ENCODE assay signal across 37 cellular contexts in genomic region chr22:33013531-33014162, GRCh38. TPM values are rescaled to one million over a fixed set of nuclear protein-coding genes. Genes with fewer than 3 reads are reported as not detected.
"Had no signal": no experiment of that assay in that cellular context is flagged by ENCODE, and none has a peak within 500 bp of the region (broad histone marks: within the 10 kb centered on the region; RNA-seq: fewer than 3 reads in every experiment).

No MANE protein-coding gene starts in this region.

- H3K27ac ChIP-seq: ascending aorta, cardiac muscle cell, WERI-Rb-1 had no signal

- H3K4me3 Mint-ChIP-seq: activated CD4-positive, alpha-beta memory T cell treated with anti-CD3 and anti-CD28 coated beads, Interleukin-2, amount 10 ng/mL, durations not matched to agents 7 days and 5 days; activated CD4-positive, alpha-beta T cell treated with anti-CD3 and anti-CD28 coated beads for 36 hours; activated CD4-positive, alpha-beta T cell treated with anti-CD3 and anti-CD28 coated beads, Interleukin-2, amount 10 ng/mL, durations not matched to agents 7 days and 5 days; activated CD8-positive, alpha-beta memory T cell treated with anti-CD3 and anti-CD28 coated beads, Interleukin-2, amount 10 ng/mL, durations not matched to agents 7 days and 5 days; activated CD8-positive, alpha-beta T cell treated with anti-CD3 and anti-CD28 coated beads, Interleukin-2, amount 10 ng/mL, durations not matched to agents 7 days and 5 days; activated naive CD4-positive, alpha-beta T cell treated with anti-CD3 and anti-CD28 coated beads, Interleukin-2, amount 10 ng/mL, durations not matched to agents 7 days and 5 days; activated naive CD4-positive, alpha-beta T cell treated with anti-CD3 and anti-CD28 coated beads, Interleukin-2, amount 50 U/mL, for 24 hours; activated naive CD8-positive, alpha-beta T cell; activated naive CD8-positive, alpha-beta T cell treated with anti-CD3 and anti-CD28 coated beads, Interleukin-2, amount 10 ng/mL, durations not matched to agents 7 days and 5 days; activated naive CD8-positive, alpha-beta T cell treated with anti-CD3 and anti-CD28 coated beads, Interleukin-2, amount 50 U/mL, for 24 hours; activated T-cell treated with anti-CD3 and anti-CD28 coated beads, Interleukin-2, amount 50 U/mL, for 24 hours; brain; T-helper 1 cell treated with Interleukin-12 subunit alpha and Interleukin-12 subunit beta and Interleukin-4 antibody, amounts not matched to agents 30 μg/mL and 1 μg/mL, for 36 hours; T-helper 2 cell treated with Interferon-gamma antibody and Interleukin-4, amounts not matched to agents 5 μg/mL and 100 μg/mL, for 36 hours; WTC11 had no signal

- ATAC-seq: activated CD4-positive, alpha-beta T cell treated with anti-CD3 and anti-CD28 coated beads for 36 hours; activated CD4-positive, CD25-positive, alpha-beta regulatory T cell treated with anti-CD3 and anti-CD28 coated beads, Interleukin-2, amount 50 U/mL, for 24 hours; activated CD8-positive, alpha-beta memory T cell treated with anti-CD3 and anti-CD28 coated beads, Interleukin-2, amount 10 ng/mL, durations not matched to agents 7 days and 5 days; activated CD8-positive, alpha-beta T cell treated with anti-CD3 and anti-CD28 coated beads, Interleukin-2, amount 10 ng/mL, durations not matched to agents 7 days and 5 days; activated naive CD8-positive, alpha-beta T cell treated with anti-CD3 and anti-CD28 coated beads, Interleukin-2, amount 50 U/mL, for 24 hours had no signal

- H3K4me1 Mint-ChIP-seq: activated CD4-positive, alpha-beta memory T cell treated with anti-CD3 and anti-CD28 coated beads, Interleukin-2, amount 10 ng/mL, durations not matched to agents 7 days and 5 days; activated CD4-positive, alpha-beta T cell treated with anti-CD3 and anti-CD28 coated beads for 36 hours; activated CD4-positive, alpha-beta T cell treated with anti-CD3 and anti-CD28 coated beads, Interleukin-2, amount 10 ng/mL, durations not matched to agents 7 days and 5 days; activated CD8-positive, alpha-beta memory T cell treated with anti-CD3 and anti-CD28 coated beads, Interleukin-2, amount 10 ng/mL, durations not matched to agents 7 days and 5 days; activated naive CD4-positive, alpha-beta T cell treated with anti-CD3 and anti-CD28 coated beads, Interleukin-2, amount 10 ng/mL, durations not matched to agents 7 days and 5 days; activated naive CD4-positive, alpha-beta T cell treated with anti-CD3 and anti-CD28 coated beads, Interleukin-2, amount 50 U/mL, for 24 hours; activated naive CD8-positive, alpha-beta T cell treated with anti-CD3 and anti-CD28 coated beads, Interleukin-2, amount 10 ng/mL, durations not matched to agents 7 days and 5 days; activated naive CD8-positive, alpha-beta T cell treated with anti-CD3 and anti-CD28 coated beads, Interleukin-2, amount 50 U/mL, for 24 hours; brain had no signal

- H3K27me3 Mint-ChIP-seq: activated naive CD8-positive, alpha-beta T cell; activated naive CD8-positive, alpha-beta T cell treated with anti-CD3 and anti-CD28 coated beads, Interleukin-2, amount 10 ng/mL, durations not matched to agents 7 days and 5 days had no signal

- H3K27me3 ChIP-seq: ascending aorta, cardiac muscle cell had no signal

- H3K9me3 Mint-ChIP-seq: activated CD4-positive, alpha-beta memory T cell treated with anti-CD3 and anti-CD28 coated beads, Interleukin-2, amount 10 ng/mL, durations not matched to agents 7 days and 5 days; activated CD4-positive, alpha-beta T cell treated with anti-CD3 and anti-CD28 coated beads, Interleukin-2, amount 10 ng/mL, durations not matched to agents 7 days and 5 days; activated naive CD4-positive, alpha-beta T cell treated with anti-CD3 and anti-CD28 coated beads, Interleukin-2, amount 10 ng/mL, durations not matched to agents 7 days and 5 days; activated naive CD4-positive, alpha-beta T cell treated with anti-CD3 and anti-CD28 coated beads, Interleukin-2, amount 50 U/mL, for 24 hours; activated naive CD8-positive, alpha-beta T cell treated with anti-CD3 and anti-CD28 coated beads, Interleukin-2, amount 10 ng/mL, durations not matched to agents 7 days and 5 days; activated naive CD8-positive, alpha-beta T cell treated with anti-CD3 and anti-CD28 coated beads, Interleukin-2, amount 50 U/mL, for 24 hours; activated T-cell treated with anti-CD3 and anti-CD28 coated beads, Interleukin-2, amount 50 U/mL, for 24 hours; activated T-helper 2 cell treated with anti-CD3 and anti-CD28 coated beads, Interferon-gamma antibody, Interleukin-2, Interleukin-4, amounts not matched to agents 10 μg/mL and 5 μg/mL and 100 μg/mL, durations not matched to agents 14 hours and 24 hours and 36 hours; T-helper 1 cell treated with Interleukin-12 subunit alpha and Interleukin-12 subunit beta and Interleukin-4 antibody, amounts not matched to agents 30 μg/mL and 1 μg/mL, for 36 hours; T-helper 2 cell treated with Interferon-gamma antibody and Interleukin-4, amounts not matched to agents 5 μg/mL and 100 μg/mL, for 36 hours had no signal

- FAIRE-seq: bronchial epithelial cell had no signal

- H3K4me1 ChIP-seq: ascending aorta had no signal

- H3K36me3 ChIP-seq: ascending aorta, cardiac muscle cell, WERI-Rb-1 had no signal

- H3K4me3 ChIP-seq: ascending aorta, cardiac muscle cell had no signal

- H3K27ac Mint-ChIP-seq: activated CD4-positive, alpha-beta memory T cell treated with anti-CD3 and anti-CD28 coated beads, Interleukin-2, amount 10 ng/mL, durations not matched to agents 7 days and 5 days; activated CD4-positive, alpha-beta T cell treated with anti-CD3 and anti-CD28 coated beads for 36 hours; activated CD4-positive, alpha-beta T cell treated with anti-CD3 and anti-CD28 coated beads, Interleukin-2, amount 10 ng/mL, durations not matched to agents 7 days and 5 days; activated CD8-positive, alpha-beta memory T cell treated with anti-CD3 and anti-CD28 coated beads, Interleukin-2, amount 10 ng/mL, durations not matched to agents 7 days and 5 days; activated CD8-positive, alpha-beta T cell treated with anti-CD3 and anti-CD28 coated beads, Interleukin-2, amount 10 ng/mL, durations not matched to agents 7 days and 5 days; activated naive CD4-positive, alpha-beta T cell treated with anti-CD3 and anti-CD28 coated beads, Interleukin-2, amount 10 ng/mL, durations not matched to agents 7 days and 5 days; activated naive CD4-positive, alpha-beta T cell treated with anti-CD3 and anti-CD28 coated beads, Interleukin-2, amount 50 U/mL, for 24 hours; activated naive CD8-positive, alpha-beta T cell; activated naive CD8-positive, alpha-beta T cell treated with anti-CD3 and anti-CD28 coated beads, Interleukin-2, amount 10 ng/mL, durations not matched to agents 7 days and 5 days; activated naive CD8-positive, alpha-beta T cell treated with anti-CD3 and anti-CD28 coated beads, Interleukin-2, amount 50 U/mL, for 24 hours; activated T-cell treated with anti-CD3 and anti-CD28 coated beads, Interleukin-2, amount 50 U/mL, for 24 hours; activated T-helper 2 cell treated with anti-CD3 and anti-CD28 coated beads, Interferon-gamma antibody, Interleukin-2, Interleukin-4, amounts not matched to agents 10 μg/mL and 5 μg/mL and 100 μg/mL, durations not matched to agents 14 hours and 24 hours and 36 hours; brain; T-helper 1 cell treated with Interleukin-12 subunit alpha and Interleukin-12 subunit beta and Interleukin-4 antibody, amounts not matched to agents 30 μg/mL and 1 μg/mL, for 36 hours; T-helper 2 cell treated with Interferon-gamma antibody and Interleukin-4, amounts not matched to agents 5 μg/mL and 100 μg/mL, for 36 hours; WTC11 had no signal

- DNase-seq: activated CD4-positive, alpha-beta memory T cell treated with anti-CD3 and anti-CD28 coated beads, Interleukin-2, amount 10 ng/mL, durations not matched to agents 7 days and 5 days; activated CD4-positive, alpha-beta T cell treated with anti-CD3 and anti-CD28 coated beads for 1 hour; activated CD4-positive, alpha-beta T cell treated with anti-CD3 and anti-CD28 coated beads for 36 hours; activated CD4-positive, alpha-beta T cell treated with anti-CD3 and anti-CD28 coated beads for 48 hours; activated CD4-positive, alpha-beta T cell treated with anti-CD3 and anti-CD28 coated beads, Interleukin-2, amount 10 ng/mL, durations not matched to agents 7 days and 5 days; activated CD4-positive, alpha-beta T cell treated with anti-CD3 and anti-CD28 coated beads, Interleukin-2, amount 50 U/mL, for 48 hours; activated CD4-positive, CD25-positive, alpha-beta regulatory T cell; activated CD8-positive, alpha-beta memory T cell treated with anti-CD3 and anti-CD28 coated beads for 24 hours; activated CD8-positive, alpha-beta memory T cell treated with anti-CD3 and anti-CD28 coated beads, Interleukin-2, amount 10 ng/mL, durations not matched to agents 7 days and 5 days; activated CD8-positive, alpha-beta memory T cell treated with anti-CD3 and anti-CD28 coated beads, Interleukin-2, amount 50 U/mL, for 48 hours; activated CD8-positive, alpha-beta T cell treated with anti-CD3 and anti-CD28 coated beads, Interleukin-2, amount 10 ng/mL, durations not matched to agents 7 days and 5 days; activated effector memory CD4-positive, alpha-beta T cell treated with Interleukin-2 at 50 U/mL for 16 hours; activated gamma-delta T cell; activated naive CD4-positive, alpha-beta T cell treated with anti-CD3 and anti-CD28 coated beads, Interleukin-2, amount 10 ng/mL, durations not matched to agents 7 days and 5 days; activated naive CD4-positive, alpha-beta T cell treated with Interleukin-2 at 50 U/mL for 16 hours; activated naive CD8-positive, alpha-beta T cell treated with anti-CD3 and anti-CD28 coated beads, Interleukin-2, amount 10 ng/mL, durations not matched to agents 7 days and 5 days; activated naive CD8-positive, alpha-beta T cell treated with anti-CD3 and anti-CD28 coated beads, Interleukin-2, amount 50 U/mL, for 24 hours; activated T-cell treated with anti-CD3 and anti-CD28 coated beads, Interleukin-2, amount 50 U/mL, for 24 hours; activated T-cell treated with anti-CD3 and anti-CD28 coated beads, Interleukin-2, amount 50 U/mL, for 48 hours; amygdala; anterior cingulate cortex; central memory CD4-positive, alpha-beta T cell; T-helper 1 cell; T-helper 2 cell; T-helper 9 cell; WERI-Rb-1 had no signal

- H3K36me3 Mint-ChIP-seq: activated CD8-positive, alpha-beta memory T cell treated with anti-CD3 and anti-CD28 coated beads, Interleukin-2, amount 10 ng/mL, durations not matched to agents 7 days and 5 days; activated naive CD4-positive, alpha-beta T cell treated with anti-CD3 and anti-CD28 coated beads, Interleukin-2, amount 10 ng/mL, durations not matched to agents 7 days and 5 days; activated naive CD4-positive, alpha-beta T cell treated with anti-CD3 and anti-CD28 coated beads, Interleukin-2, amount 50 U/mL, for 24 hours; activated naive CD8-positive, alpha-beta T cell; activated naive CD8-positive, alpha-beta T cell treated with anti-CD3 and anti-CD28 coated beads, Interleukin-2, amount 10 ng/mL, durations not matched to agents 7 days and 5 days; brain had no signal

- H3K9me3 ChIP-seq: ascending aorta had no signal

RNA-seq across cellular contexts. Expression of gene SYN3, which starts 44.5 kb away (rescaled TPM):
- total RNA-seq: activated CD4-positive, alpha-beta memory T cell treated with anti-CD3 and anti-CD28 coated beads, Interleukin-2, amount 10 ng/mL, durations not matched to agents 7 days and 5 days; activated CD4-positive, alpha-beta T cell treated with anti-CD3 and anti-CD28 coated beads for 36 hours; activated CD4-positive, alpha-beta T cell treated with anti-CD3 and anti-CD28 coated beads, Interleukin-2, amount 10 ng/mL, durations not matched to agents 7 days and 5 days; activated CD8-positive, alpha-beta memory T cell treated with anti-CD3 and anti-CD28 coated beads, Interleukin-2, amount 10 ng/mL, durations not matched to agents 7 days and 5 days; activated CD8-positive, alpha-beta T cell treated with anti-CD3 and anti-CD28 coated beads, Interleukin-2, amount 10 ng/mL, durations not matched to agents 7 days and 5 days; activated naive CD8-positive, alpha-beta T cell treated with anti-CD3 and anti-CD28 coated beads, Interleukin-2, amount 10 ng/mL, durations not matched to agents 7 days and 5 days; activated T-helper 2 cell treated with anti-CD3 and anti-CD28 coated beads, Interferon-gamma antibody, Interleukin-2, Interleukin-4, amounts not matched to agents 10 μg/mL and 5 μg/mL and 100 μg/mL, durations not matched to agents 14 hours and 24 hours and 36 hours; ascending aorta had no signal
